ENCODE assay signal across 28 cellular contexts in genomic region chr1:108785264-108785663, GRCh38.
"Had no signal": no experiment of that assay in that cellular context is flagged by ENCODE, and none has a peak within 500 bp of the region (broad histone marks: within the 10 kb centered on the region; RNA-seq: fewer than 3 reads in every experiment).

No MANE protein-coding gene starts in this region.

- H3K27me3 ChIP-seq: dorsolateral prefrontal cortex, esophagus squamous epithelium, heart right ventricle, neutrophil, pancreas, suprapubic skin, transverse colon, vagina had no signal

- DNase-seq: dorsolateral prefrontal cortex; effector CD4-positive, alpha-beta T cell; esophagus squamous epithelium; foreskin melanocyte; glutamatergic neuron; heart right ventricle; hippocampal formation; mucosa of descending colon; naive B cell; pancreas; stimulated activated CD4-positive, alpha-beta T cell treated with anti-CD3 and anti-CD28 coated beads, Interleukin-12 subunit alpha, Interleukin-12 subunit beta, amount 100 ng/mL, for 4 hours; stimulated activated CD4-positive, alpha-beta T cell treated with anti-CD3 and anti-CD28 coated beads, Interleukin-1b, Interleukin-23, amount 100 ng/mL, for 48 hours; stimulated activated CD4-positive, alpha-beta T cell treated with anti-CD3 and anti-CD28 coated beads, Interleukin-4, amount 100 ng/mL, for 1 hour; stimulated activated CD8-positive, alpha-beta memory T cell treated with anti-CD3 and anti-CD28 coated beads, Interleukin-4, amount 100 ng/mL, for 48 hours; stimulated activated naive CD4-positive, alpha-beta T cell; stimulated activated naive CD8-positive, alpha-beta T cell treated with anti-CD3 and anti-CD28 coated beads, Interleukin-15, amount 100 ng/mL, for 72 hours; transverse colon had no signal

- H3K9me3 ChIP-seq: pancreas, suprapubic skin had no signal

- ATAC-seq: heart right ventricle; left lobe of liver; mucosa of descending colon; natural killer cell treated with Interleukin-12 subunit alpha and Interleukin-12 subunit beta and Interleukin-15 and Interleukin-18, amount 100 ng/mL, for 72 hours; pancreas; sciatic nerve; stimulated activated naive CD8-positive, alpha-beta T cell treated with anti-CD3 and anti-CD28 coated beads, Interleukin-15, amount 100 ng/mL, for 72 hours had no signal

- H3K4me1 ChIP-seq: esophagus squamous epithelium, heart right ventricle, pancreas, suprapubic skin, transverse colon, vagina had no signal

- H3K4me2 ChIP-seq: smooth muscle cell had no signal

- H3K4me3 ChIP-seq: dorsolateral prefrontal cortex, esophagus squamous epithelium, heart right ventricle, lung, mucosa of descending colon, pancreas, smooth muscle cell, suprapubic skin, transverse colon, vagina had no signal

- FAIRE-seq: colon, endothelial cell of umbilical vein, keratinocyte, pancreas had no signal

- H3K27ac ChIP-seq: dorsolateral prefrontal cortex, esophagus squamous epithelium, heart right ventricle, neutrophil, pancreas, suprapubic skin, transverse colon, vagina had no signal
